Comparison of ENCODE assay signal across 23 cellular contexts in the genomic region with DNA sequence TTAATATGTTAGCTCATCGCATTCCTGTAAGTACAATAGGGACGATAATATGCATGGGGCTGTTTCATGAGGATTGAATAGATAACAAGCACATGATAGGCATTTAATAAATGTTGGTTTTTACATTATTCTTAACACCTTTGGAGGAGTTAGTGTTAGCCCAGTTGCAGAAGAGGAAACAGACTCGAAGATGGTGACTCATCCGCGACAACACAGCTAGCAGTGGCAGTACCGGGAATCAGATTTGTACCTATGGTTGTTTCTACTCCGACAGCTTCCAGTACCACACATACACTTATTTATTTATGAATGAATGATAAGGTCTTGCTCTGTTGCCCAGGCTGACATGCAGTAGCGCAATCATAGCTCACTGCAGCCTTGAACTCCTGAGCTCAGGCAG. TPM values are rescaled to one million over a fixed set of nuclear protein-coding genes. Genes with fewer than 3 reads are reported as not detected.
"Had no signal": no experiment of that assay in that cellular context is flagged by ENCODE, and none has a peak within 500 bp of the region (broad histone marks: within the 10 kb centered on the region; RNA-seq: fewer than 3 reads in every experiment).

No MANE protein-coding gene starts in this region.

- DNase-seq: activated B cell treated with CpG ODN at 0.5 μM for 24 hours; activated CD4-positive, alpha-beta T cell treated with anti-CD3 and anti-CD28 coated beads for 36 hours; activated CD4-positive, alpha-beta T cell treated with anti-CD3 and anti-CD28 coated beads, Interleukin-2, amount 50 U/mL, for 4 hours; activated CD8-positive, alpha-beta memory T cell treated with anti-CD3 and anti-CD28 coated beads for 24 hours; activated CD8-positive, alpha-beta memory T cell treated with anti-CD3 and anti-CD28 coated beads, Interleukin-2, amount 50 U/mL, for 4 hours; activated naive CD4-positive, alpha-beta T cell; activated T-cell treated with anti-CD3 and anti-CD28 coated beads, Interleukin-2, amount 50 U/mL, for 24 hours; colonic mucosa; endodermal cell; heart left ventricle; left colon; mesenchymal stem cell; naive B cell; right cardiac atrium; stimulated activated CD4-positive, alpha-beta T cell treated with anti-CD3 and anti-CD28 coated beads, Interleukin-1b, Interleukin-23, amount 100 ng/mL, for 48 hours; stimulated activated naive CD8-positive, alpha-beta T cell treated with anti-CD3 and anti-CD28 coated beads, Interleukin-15, amount 100 ng/mL, for 72 hours; tibial artery had no signal

- H3K27ac ChIP-seq: colonic mucosa, heart left ventricle, parathyroid adenoma, tibial artery had no signal

- H3K4me1 Mint-ChIP-seq: activated CD4-positive, alpha-beta T cell treated with anti-CD3 and anti-CD28 coated beads for 36 hours; activated T-helper 17 cell treated with anti-CD3 and anti-CD28 coated beads, Interleukin-2, amount 50 U/mL, for 72 hours; stimulated activated effector memory CD8-positive, alpha-beta T cell treated with anti-CD3 and anti-CD28 coated beads, Interleukin-12 subunit alpha, Interleukin-12 subunit beta, amount 100 ng/mL, for 72 hours had no signal

- H3K4me1 ChIP-seq: colonic mucosa, parathyroid adenoma had no signal

- FAIRE-seq: astrocyte, keratinocyte had no signal

- H3K9me3 Mint-ChIP-seq: activated B cell treated with CpG ODN at 0.5 μM for 24 hours; activated T-cell treated with anti-CD3 and anti-CD28 coated beads, Interleukin-2, amount 50 U/mL, for 24 hours; activated T-helper 17 cell treated with anti-CD3 and anti-CD28 coated beads, Interleukin-2, amount 50 U/mL, for 72 hours; endodermal cell; naive B cell; stimulated activated effector memory CD8-positive, alpha-beta T cell treated with anti-CD3 and anti-CD28 coated beads, Interleukin-12 subunit alpha, Interleukin-12 subunit beta, amount 100 ng/mL, for 72 hours; stimulated activated naive CD8-positive, alpha-beta T cell treated with anti-CD3 and anti-CD28 coated beads, Interleukin-15, amount 100 ng/mL, for 72 hours had no signal

- H3K36me3 ChIP-seq: colonic mucosa, tibial artery had no signal

- H3K27ac Mint-ChIP-seq: activated B cell treated with CpG ODN at 0.5 μM for 24 hours; activated CD4-positive, alpha-beta T cell treated with anti-CD3 and anti-CD28 coated beads for 36 hours; activated naive CD8-positive, alpha-beta T cell; activated T-cell treated with anti-CD3 and anti-CD28 coated beads, Interleukin-2, amount 50 U/mL, for 24 hours; activated T-helper 17 cell treated with anti-CD3 and anti-CD28 coated beads, Interleukin-2, amount 50 U/mL, for 72 hours; endodermal cell; naive B cell; stimulated activated effector memory CD8-positive, alpha-beta T cell treated with anti-CD3 and anti-CD28 coated beads, Interleukin-12 subunit alpha, Interleukin-12 subunit beta, amount 100 ng/mL, for 72 hours; stimulated activated naive CD8-positive, alpha-beta T cell treated with anti-CD3 and anti-CD28 coated beads, Interleukin-15, amount 100 ng/mL, for 72 hours had no signal

- ATAC-seq: activated CD4-positive, alpha-beta T cell treated with anti-CD3 and anti-CD28 coated beads for 36 hours; activated T-helper 17 cell treated with anti-CD3 and anti-CD28 coated beads, Interleukin-2, amount 50 U/mL, for 72 hours; heart left ventricle; left colon; right cardiac atrium; stimulated activated effector memory CD8-positive, alpha-beta T cell treated with anti-CD3 and anti-CD28 coated beads, Interleukin-12 subunit alpha, Interleukin-12 subunit beta, amount 100 ng/mL, for 72 hours; stimulated activated naive CD8-positive, alpha-beta T cell treated with anti-CD3 and anti-CD28 coated beads, Interleukin-15, amount 100 ng/mL, for 72 hours had no signal

- H3K4me3 ChIP-seq: colonic mucosa, heart left ventricle, tibial artery had no signal

- H3K36me3 Mint-ChIP-seq: activated naive CD8-positive, alpha-beta T cell; naive B cell; stimulated activated effector memory CD8-positive, alpha-beta T cell treated with anti-CD3 and anti-CD28 coated beads, Interleukin-12 subunit alpha, Interleukin-12 subunit beta, amount 100 ng/mL, for 72 hours had no signal

- H3K4me3 Mint-ChIP-seq: activated B cell treated with CpG ODN at 0.5 μM for 24 hours; activated CD4-positive, alpha-beta T cell treated with anti-CD3 and anti-CD28 coated beads for 36 hours; activated naive CD8-positive, alpha-beta T cell; activated T-cell treated with anti-CD3 and anti-CD28 coated beads, Interleukin-2, amount 50 U/mL, for 24 hours; activated T-helper 17 cell treated with anti-CD3 and anti-CD28 coated beads, Interleukin-2, amount 50 U/mL, for 72 hours; endodermal cell; naive B cell; stimulated activated effector memory CD8-positive, alpha-beta T cell treated with anti-CD3 and anti-CD28 coated beads, Interleukin-12 subunit alpha, Interleukin-12 subunit beta, amount 100 ng/mL, for 72 hours; stimulated activated naive CD8-positive, alpha-beta T cell treated with anti-CD3 and anti-CD28 coated beads, Interleukin-15, amount 100 ng/mL, for 72 hours had no signal

- H3K9me3 ChIP-seq: colonic mucosa, heart left ventricle, tibial artery had no signal

- H3K27me3 ChIP-seq: colonic mucosa, heart left ventricle, tibial artery had no signal

RNA-seq across cellular contexts. Expression of a gene that starts 2.9 kb away (rescaled TPM):
- total RNA-seq: activated B cell treated with CpG ODN at 0.5 μM for 24 hours; activated CD4-positive, alpha-beta T cell treated with anti-CD3 and anti-CD28 coated beads for 36 hours; activated T-helper 17 cell treated with anti-CD3 and anti-CD28 coated beads, Interleukin-2, amount 50 U/mL, for 72 hours had no signal
- polyA plus RNA-seq: keratinocyte had no signal

RNA-seq across cellular contexts. Expression of a gene that starts 32.7 kb away (rescaled TPM):
- total RNA-seq: activated B cell treated with CpG ODN at 0.5 μM for 24 hours had no signal
